In genomic region chr5:93601053-93601429, GRCh38 we compare ENCODE assay signal across 1 cellular context.
TF ChIP-seq lines count a peak whose summit lies in the region.

No MANE protein-coding gene starts in this region.

TF ChIP-seq in HEK293, 187 proteins besides CTCF, POLR2A, EP300 and RAD21 (continued from another document):
- TF ChIP-seq PATZ1 (tag by site-specific recombination; IDR thresholded peaks at IDR 0.05): peak; percentile 39; the same call in 1 of the 2 replicates
